25 cellular contexts compared by ENCODE assay signal in genomic region chr1:5432436-5432835, GRCh38.
"Had no signal": no experiment of that assay in that cellular context is flagged by ENCODE, and none has a peak within 500 bp of the region (broad histone marks: within the 10 kb centered on the region; RNA-seq: fewer than 3 reads in every experiment).

No MANE protein-coding gene starts in this region.

- H3K27ac ChIP-seq: colonic mucosa, epithelial cell of prostate, esophagus squamous epithelium, gastrocnemius medialis, heart right ventricle, left lung, lower lobe of right lung had no signal

- DNase-seq: colonic mucosa; cortex of kidney; effector CD8-positive, alpha-beta T cell; effector memory CD8-positive, alpha-beta T cell; endodermal cell; erythroblast; esophagus squamous epithelium; foreskin fibroblast; foreskin melanocyte; gastrocnemius medialis; glutamatergic neuron; head of caudate nucleus; heart right ventricle; hippocampal formation; left cardiac atrium; left lung; left ventricle myocardium superior; lower lobe of right lung; mesenchymal stem cell; mucosa of descending colon; naive B cell had no signal

- FAIRE-seq: endometrium, islet of Langerhans, keratinocyte had no signal

- H3K36me3 ChIP-seq: colonic mucosa, esophagus squamous epithelium, gastrocnemius medialis, heart right ventricle, left lung, lower lobe of right lung had no signal

- H3K4me1 ChIP-seq: colonic mucosa, esophagus squamous epithelium, gastrocnemius medialis, heart right ventricle, left lung, lower lobe of right lung had no signal

- H3K4me3 ChIP-seq: colonic mucosa, esophagus squamous epithelium, gastrocnemius medialis, heart right ventricle, left lung, lower lobe of right lung, mucosa of descending colon had no signal

- H3K9me3 ChIP-seq: colonic mucosa, esophagus squamous epithelium, gastrocnemius medialis, heart right ventricle, lower lobe of right lung, mucosa of descending colon had no signal

- H3K27me3 ChIP-seq: colonic mucosa had no signal
